Comparison of ENCODE assay signal across 23 cellular contexts in genomic region chr7:154994996-154995395, GRCh38.
"Had no signal": no experiment of that assay in that cellular context is flagged by ENCODE, and none has a peak within 500 bp of the region (broad histone marks: within the 10 kb centered on the region; RNA-seq: fewer than 3 reads in every experiment).

No MANE protein-coding gene starts in this region.

- H3K9me3 ChIP-seq: SJSA1 had no signal

- DNase-seq: Karpas-422, KG1, MM.1S, MV-4-11, NCI-H1048, NCI-H1105 treated with DMSO at 0.1 percent for 48 hours, NCI-H1436, NCI-H187, NCI-H2029, NCI-H2081 treated with DMSO at 0.1 percent for 48 hours, NCI-H2171, NCI-H226, NCI-H446, NCI-H510A, NCI-H524 treated with DMSO at 0.1 percent for 48 hours, NCI-H69, NCI-H774, Right ventricle myocardium superior, RPMI8226, SIG-M5 had no signal

- FAIRE-seq: RCC 7860 had no signal

- H3K27me3 ChIP-seq: SJSA1 had no signal

- H3K27ac ChIP-seq: SJSA1, SK-N-MC had no signal

- H3K4me1 ChIP-seq: SJSA1 had no signal

- H3K4me3 ChIP-seq: SJSA1, SK-N-MC had no signal
